ENCODE assay signal across 27 cellular contexts in the genomic region with DNA sequence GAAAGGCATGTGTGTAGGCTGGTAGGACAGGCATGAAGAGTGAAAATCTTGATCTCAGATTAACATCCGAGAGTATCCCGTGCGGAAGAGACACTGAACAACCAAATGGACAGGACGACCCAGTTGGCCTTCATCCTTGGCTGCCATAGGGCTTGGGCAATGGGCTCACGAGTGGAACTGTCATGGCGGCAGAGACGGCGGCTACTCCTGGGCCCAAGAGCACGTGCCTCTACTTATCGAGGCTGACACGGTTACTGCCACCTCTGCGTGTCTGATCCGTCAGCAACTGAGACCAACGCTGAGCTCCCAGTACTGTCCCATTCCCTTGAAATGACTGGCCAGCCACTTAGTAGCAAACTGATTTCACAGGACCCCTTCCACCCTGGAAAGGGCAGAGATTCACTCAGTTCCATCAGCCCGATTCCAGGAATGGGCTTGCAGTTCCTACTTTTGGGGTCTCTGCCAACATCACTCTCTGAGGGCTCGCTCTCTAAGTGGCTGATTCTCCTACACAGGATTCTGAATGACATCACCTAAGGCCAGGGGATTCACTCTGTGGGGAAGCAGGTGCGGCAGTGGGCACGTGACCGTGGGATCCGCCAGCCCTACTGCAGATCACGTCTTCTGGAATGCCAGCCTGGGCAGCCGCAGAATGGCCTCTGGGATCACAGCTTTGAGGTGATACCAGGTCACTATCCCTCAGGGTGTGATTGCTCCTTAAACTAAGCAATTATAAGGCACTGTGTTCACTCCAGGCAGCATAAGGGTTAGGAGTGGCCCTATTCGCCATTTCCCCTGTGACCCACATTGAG.
DNase-seq lines count a peak whose midpoint lies in the region; ATAC-seq and TF ChIP-seq lines count a peak whose summit lies in the region.
"Had no signal": no experiment of that assay in that cellular context is flagged by ENCODE, and none has a peak within 500 bp of the region (broad histone marks: within the 10 kb centered on the region; RNA-seq: fewer than 3 reads in every experiment).

No MANE protein-coding gene starts in this region.

- peaks cover 0 to 4% (median 0%) of the 10 kb centered on the region in 3 donors for H3K27me3 Mint-ChIP-seq in CD14-positive monocyte (ENCODE audit: low read depth in 3 of 3)

- H3K36me3 Mint-ChIP-seq in CD14-positive monocyte, result peaks cover 6% of the 10 kb centered on the region in 2 donors
- H3K36me3 Mint-ChIP-seq: CD8-positive, alpha-beta T cell had no signal

- no peak overlapping the region for H3K27ac ChIP-seq in neuronal stem cell (replicated peaks; ENCODE audit: low read length)
- H3K27ac ChIP-seq: A549 had no signal

- H4K91ac ChIP-seq in neuronal stem cell (ENCODE audit: low read depth, low read length, poor library complexity), result no peak overlapping the region

- H3K18ac ChIP-seq in neuronal stem cell (ENCODE audit: low read length), result peak overlapping the region; percentile 27

- no peak overlapping the region for H3K23ac ChIP-seq in neuronal stem cell (ENCODE audit: low read depth, low read length, poor library complexity)

- H4K8ac ChIP-seq in neuronal stem cell (ENCODE audit: low read depth, low read length), result no peak overlapping the region

- intact Hi-C loops in CD14-positive monocyte (cut with micrococcal nuclease), result no loop called here

- TF ChIP-seq CTCF in CD14-positive monocyte (IDR thresholded peaks at IDR 0.05) (no peak), GM13976 (IDR thresholded peaks at IDR 0.05; ENCODE audit: borderline replicate concordance, control extremely low read depth, extremely low read depth, insufficient read depth, missing control alignments) (no peak)

- H3K9me3 Mint-ChIP-seq in CD14-positive monocyte, result peaks cover 0 to 4% (median 2%) of the 10 kb centered on the region in 7 donors
- H3K9me3 Mint-ChIP-seq: CD8-positive, alpha-beta T cell had no signal

- H3K4me1 Mint-ChIP-seq in CD14-positive monocyte, result peaks cover 3% of the 10 kb centered on the region

- H3K27me3 ChIP-seq in neuronal stem cell (ENCODE audit: control insufficient read depth in 3 of 3, insufficient read depth in 3 of 3, low read depth in 1 of 3, low read length in 3 of 3), result peaks cover 0 to 4% (median 0%) of the 10 kb centered on the region in 3 experiments

- H3K4me1 ChIP-seq in neuronal stem cell (ENCODE audit: control insufficient read depth in 2 of 2, insufficient read depth in 1 of 2, low read depth in 1 of 2, low read length in 2 of 2), result peaks cover 0 to 2% of the 10 kb centered on the region in 2 donors
- H3K4me1 ChIP-seq: A549, Caco-2 had no signal

- no peak overlapping the region for H3K9ac ChIP-seq in neuronal stem cell (ENCODE audit: low read depth, low read length, poor library complexity)
- H3K9ac ChIP-seq: SK-N-SH had no signal

- H2BK5ac ChIP-seq in neuronal stem cell (ENCODE audit: low read length), result peak overlapping the region; percentile 30

- no peak overlapping the region for H3K4me3 ChIP-seq in neuronal stem cell (ENCODE audit: low read length in 2 of 2)
- H3K4me3 ChIP-seq: A549 had no signal

- H2BK15ac ChIP-seq in neuronal stem cell (ENCODE audit: low read length), result no peak overlapping the region

- H2BK120ac ChIP-seq in neuronal stem cell (ENCODE audit: low read depth, low read length), result no peak overlapping the region

- no peak overlapping the region for H3K4me2 ChIP-seq in neuronal stem cell (ENCODE audit: insufficient read depth, low read length, poor library complexity, severe bottlenecking)
- H3K4me2 ChIP-seq: A549, SK-N-SH had no signal

- no peak for ATAC-seq in HG03565 (IDR thresholded peaks at IDR 0.05; ENCODE audit: unreplicated experiment)
- ATAC-seq: A549; CD8-positive, alpha-beta T cell; PC-3 had no signal

- H3K4ac ChIP-seq in neuronal stem cell (ENCODE audit: low read length), result no peak overlapping the region

- H3K14ac ChIP-seq in neuronal stem cell (ENCODE audit: low read length), result no peak overlapping the region

- WGBS in neuronal stem cell (ENCODE audit: extremely low coverage in 2 of 2, insufficient read length in 2 of 2, insufficient replicate concordance in 1 of 2), 2 donors, result no CpG with 5 or more reads among the region's 23 CpGs

- peak; percentile 34 for DNase-seq in CD14-positive monocyte (ENCODE audit: low spot score)
- peak; percentile 43 for DNase-seq in SW480 (ENCODE audit: low spot score)
- DNase-seq in islet precursor cell, result peak; percentile 40
- no peak for DNase-seq in neuronal stem cell (ENCODE audit: low spot score)
- no peak for DNase-seq in NCI-H774 (lab: John Stamatoyannopoulos, UW)
- no peak for DNase-seq in GM13976 (ENCODE audit: low spot score)
- DNase-seq in NCI-H1694 treated with DMSO at 0.1 percent for 48 hours (lab: John Stamatoyannopoulos, UW), result no peak
- DNase-seq: C1 segment of cervical spinal cord; Caco-2; CD8-positive, alpha-beta T cell; GOT3; HCEC 1CT; Kasumi-1; MV-4-11; NCI-H1105; NCI-H1436 treated with DMSO at 0.1 percent for 48 hours; NCI-H1930; NCI-H2107; NCI-H446; NCI-H524 treated with DMSO at 0.1 percent for 48 hours; NCI-H82; NK-92 treated with Interleukin-12 subunit alpha and Interleukin-12 subunit beta, amount 100 ng/mL, for 24 hours; PC-3; SK-N-SH; SW 1271 had no signal

- H3K27ac Mint-ChIP-seq in CD14-positive monocyte, result no peak overlapping the region
- H3K27ac Mint-ChIP-seq: CD8-positive, alpha-beta T cell had no signal

- H3K79me1 ChIP-seq in neuronal stem cell (ENCODE audit: low read depth, low read length), result no peaks in the 10 kb centered on the region

- H3K4me3 Mint-ChIP-seq in CD14-positive monocyte, result no peak overlapping the region
- H3K4me3 Mint-ChIP-seq: CD8-positive, alpha-beta T cell had no signal

- H2AFZ ChIP-seq in neuronal stem cell (ENCODE audit: low read length), result no peak overlapping the region

- no peaks in the 10 kb centered on the region for H3K9me3 ChIP-seq in neuronal stem cell (replicated peaks in 1 of 2; ENCODE audit: control insufficient read depth in 2 of 2, insufficient read depth in 1 of 2, low read depth in 1 of 2, low read length in 2 of 2)
- H3K9me3 ChIP-seq: A549, Caco-2, SK-N-SH had no signal

- H2BK12ac ChIP-seq in neuronal stem cell (ENCODE audit: low read length), result no peak overlapping the region

- H2AK5ac ChIP-seq in neuronal stem cell (ENCODE audit: low read depth, low read length), result peak overlapping the region; percentile 7

- in situ Hi-C loops in GM13976 (cut with MboI; ENCODE audit: low sequenced_read_pairs, unreplicated experiment), result no loop called here

- no peaks in the 10 kb centered on the region for H3K36me3 ChIP-seq in neuronal stem cell (replicated peaks in 1 of 2; ENCODE audit: control insufficient read depth in 2 of 2, insufficient read depth in 2 of 2, low read length in 2 of 2)

Comparison
In these comparisons a context has a peak if more than half of its experiments do, and no peak if none do; other contexts are left out.
1. DNase-seq: peak in CD14-positive monocyte (single experiment), SW480 (single experiment) and islet precursor cell (single experiment); none in neuronal stem cell (single experiment), NCI-H774 (single experiment), GM13976 (single experiment) and NCI-H1694 treated with DMSO at 0.1 percent for 48 hours (single experiment).